ENCODE assay signal across 8 cellular contexts in genomic region chr12:56723889-56724659, GRCh38. TPM values are rescaled to one million over a fixed set of nuclear protein-coding genes. Genes with fewer than 3 reads are reported as not detected.
DNase-seq lines count a peak whose midpoint lies in the region; ATAC-seq and TF ChIP-seq lines count a peak whose summit lies in the region.

No MANE protein-coding gene starts in this region.

- peaks cover 28% of the 10 kb centered on the region for H4K20me1 ChIP-seq in mammary epithelial cell (ENCODE audit: insufficient read depth, low read length)

- H3K79me2 ChIP-seq in mammary epithelial cell (ENCODE audit: insufficient read depth, low read length) = peaks cover 61% of the 10 kb centered on the region

- dilution Hi-C loops in mammary epithelial cell (cut with HindIII; ENCODE audit: low sequenced_read_pairs) = no loop called here

- WGBS in mammary epithelial cell (ENCODE audit: low coverage, missing lambda C conversion rate) = 2% methylated on average over 14 of the region's 14 CpGs

- TSS peak; percentile 91 for BruUV-seq in mammary epithelial cell (replicated peaks; lab: Mats Ljungman, UMichigan)

- H3K4me1 ChIP-seq in mammary epithelial cell (ENCODE audit: insufficient read depth, low read length) = peaks cover 28% of the 10 kb centered on the region

- CTCF ChIA-PET in mammary epithelial cell (lab: Charles Lee; ENCODE audit: low non-redundant PET) = no interaction called here

- peak overlapping the region; percentile 100 for H3K9ac ChIP-seq in mammary epithelial cell (ENCODE audit: insufficient read depth, low read length)

- H3K27me3 ChIP-seq in mammary epithelial cell (ENCODE audit: insufficient read depth, low read length) = no peaks in the 10 kb centered on the region

- DNase-seq in NCI-H774 (lab: John Stamatoyannopoulos, UW) (peak; percentile 4), mammary epithelial cell (peak; percentile 75), kidney glomerular epithelial cell (lab: John Stamatoyannopoulos, UW) (peak; percentile 25), NCI-H2107 (lab: John Stamatoyannopoulos, UW) (no peak)
- DNase-seq in stimulated activated CD8-positive, alpha-beta memory T cell treated with anti-CD3 and anti-CD28 coated beads, Interleukin-4, amount 100 ng/mL, for 48 hours = peak; percentile 39

- peaks cover 12% of the 10 kb centered on the region for H3K36me3 ChIP-seq in mammary epithelial cell (ENCODE audit: insufficient read depth, low read length)

- no peak overlapping the region for H2AFZ ChIP-seq in mammary epithelial cell (ENCODE audit: low read depth, low read length)

- no peaks in the 10 kb centered on the region for H3K9me3 ChIP-seq in mammary epithelial cell (replicated peaks; ENCODE audit: insufficient read depth, low read length)

- intact Hi-C loops in mammary epithelial cell (cut with micrococcal nuclease) = loop anchor here (2.0 kb wide), 1 partner anchor 87 kb away; no protein-coding TSS in a partner anchor

- TF ChIP-seq CTCF in mammary epithelial cell (conservative IDR thresholded peaks at IDR 0.05 in 1 of 2, IDR thresholded peaks at IDR 0.05 in 1 of 2; ENCODE audit: extremely low read depth in 1 of 2, insufficient read depth in 1 of 2, low read depth in 1 of 2, low read length in 2 of 2) = no peak

- no peak for ATAC-seq in GM19324 (IDR thresholded peaks at IDR 0.05; ENCODE audit: low FRiP score, unreplicated experiment)
- no peak for ATAC-seq in HG03354 (IDR thresholded peaks at IDR 0.05; ENCODE audit: poor library complexity, severe bottlenecking, unreplicated experiment)

- H3K4me2 ChIP-seq in mammary epithelial cell (ENCODE audit: insufficient read depth, low read depth, low read length) = peak overlapping the region; percentile 94

- H3K4me3 ChIP-seq in GM08714 (ENCODE audit: low read length) (peak overlapping the region; percentile 87), mammary epithelial cell (replicated peaks in 1 of 3; ENCODE audit: insufficient read depth in 1 of 3, low read depth in 2 of 3, low read length in 3 of 3) (peak overlapping the region; percentile 74 to 99 (median 96))

- H3K27ac ChIP-seq in mammary epithelial cell (ENCODE audit: insufficient read depth, low read depth, low read length) = peak overlapping the region; percentile 94

- in situ Hi-C loops in mammary epithelial cell (cut with MboI; ENCODE audit: low sequenced_read_pairs in 2 of 2) = no loop called here

RNA-seq across cellular contexts. Expression of gene NACA, which starts 1.0 kb away (rescaled TPM):
- total RNA-seq in mammary epithelial cell = 100 to 1,000 TPM; 727 to 735 TPM
- 545 TPM for polyA plus RNA-seq in mammary epithelial cell
- 66.8 TPM for polyA minus RNA-seq in mammary epithelial cell

RNA-seq across cellular contexts. Expression of gene PRIM1, which starts 28.0 kb away (rescaled TPM):
- total RNA-seq in mammary epithelial cell = 10 to 100 TPM in 1 of 2 donors, 1 to 10 TPM in 1; 5.0 to 16.1 TPM
- 16.4 TPM for polyA plus RNA-seq in mammary epithelial cell
- 101 TPM for polyA minus RNA-seq in mammary epithelial cell

RNA-seq across cellular contexts. Expression of gene PTGES3, which starts 36.0 kb away (rescaled TPM):
- total RNA-seq in mammary epithelial cell = 100 to 1,000 TPM in 1 of 2 donors, 10 to 100 TPM in 1; 63.5 to 197 TPM
- 85.2 TPM for polyA plus RNA-seq in mammary epithelial cell
- polyA minus RNA-seq in mammary epithelial cell = 76.3 TPM

RNA-seq across cellular contexts. Expression of gene HSD17B6, which starts 39.0 kb away (rescaled TPM):
- 1 to 10 TPM in 1 of 2 donors, under 1 TPM in 1; 0.83 to 1.5 TPM for total RNA-seq in mammary epithelial cell
- 0.99 TPM for polyA plus RNA-seq in mammary epithelial cell
- not detected for polyA minus RNA-seq in mammary epithelial cell
